9 cellular contexts compared by ENCODE assay signal in genomic region chr10:122114156-122114747, GRCh38.
DNase-seq lines count a peak whose midpoint lies in the region; ATAC-seq and TF ChIP-seq lines count a peak whose summit lies in the region.
"Had no signal": no experiment of that assay in that cellular context is flagged by ENCODE, and none has a peak within 500 bp of the region (broad histone marks: within the 10 kb centered on the region; RNA-seq: fewer than 3 reads in every experiment).

No MANE protein-coding gene starts in this region.

- H3K4me1 ChIP-seq in BLaER1 (peaks cover 12% of the 10 kb centered on the region; the same call in 1 of the 2 replicates), gastroesophageal sphincter (peaks cover 12 to 75% (median 31%) of the 10 kb centered on the region in 3 donors), ovary (ENCODE audit: insufficient read depth) (peaks cover 6% of the 10 kb centered on the region)

- no peak overlapping the region for H3K27ac ChIP-seq in BLaER1
- H3K27ac ChIP-seq in gastroesophageal sphincter = peak overlapping the region; percentile 97 to 100 (median 99)
- H3K27ac ChIP-seq in ovary = peak overlapping the region; percentile 96 to 99

- TF ChIP-seq EP300 in gastroesophageal sphincter (IDR thresholded peaks at IDR 0.05) = no peak
- TF ChIP-seq EP300 in ovary (IDR thresholded peaks at IDR 0.05) = no peak

- H4K20me1 ChIP-seq in BLaER1 = no peaks in the 10 kb centered on the region

- intact Hi-C loops in ovary (cut with DNase I) = loop anchor here (5.0 to 10.0 kb wide), 4 partner anchors 59 to 187 kb away; partner anchors contain the start of genes ATE1 (in 1 of the 4) and NSMCE4A (in 1 of the 4)

- TF ChIP-seq CTCF in WI38 (IDR thresholded peaks at IDR 0.05; ENCODE audit: low read depth, low read length) (no peak), gastroesophageal sphincter (IDR thresholded peaks at IDR 0.05) (no peak), ovary (IDR thresholded peaks at IDR 0.05) (no peak), omental fat pad (IDR thresholded peaks at IDR 0.05) (no peak)

- ATAC-seq in gastroesophageal sphincter (no peak), omental fat pad (ENCODE audit: low FRiP score) (no peak), HG02884 (IDR thresholded peaks at IDR 0.05; ENCODE audit: unreplicated experiment) (no peak)

- TF ChIP-seq POLR2A in gastroesophageal sphincter (IDR thresholded peaks at IDR 0.05) (no peak), ovary (IDR thresholded peaks at IDR 0.05) (no peak)

- H3K4me3 ChIP-seq in BLaER1 (peak overlapping the region; percentile 71; the same call in 1 of the 2 replicates), WI38 (ENCODE audit: low read depth, low read length) (peak overlapping the region; percentile 81), gastroesophageal sphincter (peak overlapping the region; percentile 78 to 89), ovary (peak overlapping the region; percentile 59)

- DNase-seq in ovary (peak in 3 of 5 donors; percentile 33 to 50 (median 43)), omental fat pad (ENCODE audit: low spot score) (no peak), NCI-H526 treated with DMSO at 0.1 percent for 48 hours (lab: John Stamatoyannopoulos, UW) (no peak), NCI-H524 (lab: John Stamatoyannopoulos, UW) (no peak)
- DNase-seq: activated naive CD4-positive, alpha-beta T cell treated with Interleukin-2 at 50 U/mL for 16 hours had no signal

- WGBS in gastroesophageal sphincter (ENCODE audit: low coverage in 1 of 2), 2 donors = 9 to 19% methylated on average over 6 to 9 of the region's 13 CpGs
- WGBS in ovary, 3 donors = 49 to 61% (median 60%) methylated on average over 13 of the region's 13 CpGs

- H3K27me3 ChIP-seq in BLaER1 = peaks cover 52% of the 10 kb centered on the region
- H3K27me3 ChIP-seq in gastroesophageal sphincter = no peaks in the 10 kb centered on the region
- no peaks in the 10 kb centered on the region for H3K27me3 ChIP-seq in ovary

- H3K9me3 ChIP-seq in BLaER1 (peaks cover 13% of the 10 kb centered on the region; the same call in 1 of the 2 replicates), gastroesophageal sphincter (no peaks in the 10 kb centered on the region), ovary (no peaks in the 10 kb centered on the region)

- peak overlapping the region; percentile 88; the same call in 1 of the 2 replicates for H3K4me2 ChIP-seq in BLaER1

- H3K36me3 ChIP-seq in BLaER1 = no peaks in the 10 kb centered on the region
- no peaks in the 10 kb centered on the region for H3K36me3 ChIP-seq in gastroesophageal sphincter
- no peaks in the 10 kb centered on the region for H3K36me3 ChIP-seq in ovary

- no peak overlapping the region for H3K9ac ChIP-seq in BLaER1

Comparison
In these comparisons a context has a peak if more than half of its experiments do, and no peak if none do; other contexts are left out.
1. DNase-seq: peak in ovary (3 of 5); none in omental fat pad (single experiment), NCI-H526 treated with DMSO at 0.1 percent for 48 hours (single experiment) and NCI-H524 (0 of 2).
2. Peak in every context shown above with its lines, with median percentiles within 50 percentile points of each other: H3K4me3 ChIP-seq.